ENCODE assay signal across 1 cellular context in the genomic region with DNA sequence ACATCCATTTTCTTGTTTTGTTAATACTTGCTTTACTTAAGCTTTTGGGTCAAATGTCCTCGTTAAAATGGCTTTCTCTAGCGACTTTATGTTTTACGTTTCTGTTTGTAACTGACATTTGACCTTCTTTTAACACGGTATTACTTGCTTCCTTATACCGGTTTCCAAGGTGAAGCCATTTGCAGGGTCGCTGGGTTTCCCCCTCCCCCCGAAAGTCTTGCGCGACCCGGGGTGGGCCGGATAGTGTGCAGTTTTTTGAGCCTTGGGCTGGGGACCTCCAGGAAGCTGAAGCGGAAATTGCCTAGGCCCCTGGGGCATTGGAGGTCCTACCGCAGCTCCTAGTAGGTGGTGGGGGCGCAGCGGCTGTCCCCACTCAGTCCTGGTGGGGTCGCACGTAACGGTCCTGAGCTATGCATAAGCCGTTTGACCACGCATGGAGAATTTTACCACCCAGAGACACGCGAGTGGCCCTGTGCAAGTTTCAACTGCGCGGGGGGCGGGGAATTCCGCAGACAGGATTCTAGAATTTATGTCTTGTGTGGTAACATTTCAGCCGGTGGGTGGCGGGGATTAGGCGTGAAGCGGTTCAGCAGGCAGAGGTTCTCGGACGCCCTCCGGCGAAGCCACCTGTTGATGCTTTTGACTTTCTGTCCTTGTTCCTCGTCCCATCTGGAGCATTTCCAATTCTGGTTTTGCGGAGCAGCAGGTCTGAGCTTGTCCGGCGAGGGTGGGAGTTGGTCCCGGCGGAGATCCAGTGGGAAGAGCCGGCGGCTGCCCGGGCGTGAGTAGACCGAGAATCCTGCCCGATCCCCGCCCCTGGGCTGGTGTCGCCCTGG.
TF ChIP-seq lines count a peak whose summit lies in the region.

No MANE protein-coding gene starts in this region.

TF ChIP-seq in HEK293, 187 proteins besides CTCF, POLR2A, EP300 and RAD21 (continued from another document and continues in another):
- TF ChIP-seq, protein P1, sequence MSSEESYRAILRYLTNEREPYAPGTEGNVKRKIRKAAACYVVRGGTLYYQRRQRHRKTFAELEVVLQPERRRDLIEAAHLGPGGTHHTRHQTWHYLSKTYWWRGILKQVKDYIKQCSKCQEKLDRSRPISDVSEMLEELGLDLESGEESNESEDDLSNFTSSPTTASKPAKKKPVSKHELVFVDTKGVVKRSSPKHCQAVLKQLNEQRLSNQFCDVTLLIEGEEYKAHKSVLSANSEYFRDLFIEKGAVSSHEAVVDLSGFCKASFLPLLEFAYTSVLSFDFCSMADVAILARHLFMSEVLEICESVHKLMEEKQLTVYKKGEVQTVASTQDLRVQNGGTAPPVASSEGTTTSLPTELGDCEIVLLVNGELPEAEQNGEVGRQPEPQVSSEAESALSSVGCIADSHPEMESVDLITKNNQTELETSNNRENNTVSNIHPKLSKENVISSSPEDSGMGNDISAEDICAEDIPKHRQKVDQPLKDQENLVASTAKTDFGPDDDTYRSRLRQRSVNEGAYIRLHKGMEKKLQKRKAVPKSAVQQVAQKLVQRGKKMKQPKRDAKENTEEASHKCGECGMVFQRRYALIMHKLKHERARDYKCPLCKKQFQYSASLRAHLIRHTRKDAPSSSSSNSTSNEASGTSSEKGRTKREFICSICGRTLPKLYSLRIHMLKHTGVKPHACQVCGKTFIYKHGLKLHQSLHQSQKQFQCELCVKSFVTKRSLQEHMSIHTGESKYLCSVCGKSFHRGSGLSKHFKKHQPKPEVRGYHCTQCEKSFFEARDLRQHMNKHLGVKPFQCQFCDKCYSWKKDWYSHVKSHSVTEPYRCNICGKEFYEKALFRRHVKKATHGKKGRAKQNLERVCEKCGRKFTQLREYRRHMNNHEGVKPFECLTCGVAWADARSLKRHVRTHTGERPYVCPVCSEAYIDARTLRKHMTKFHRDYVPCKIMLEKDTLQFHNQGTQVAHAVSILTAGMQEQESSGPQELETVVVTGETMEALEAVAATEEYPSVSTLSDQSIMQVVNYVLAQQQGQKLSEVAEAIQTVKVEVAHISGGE (tag by site-specific recombination; conservative IDR thresholded peaks at IDR 0.05; ENCODE audit: low read depth) = peak; percentile 35
- peak; percentile 52; the same call in 1 of the 2 replicates for TF ChIP-seq FEZF1 (tag by site-specific recombination; IDR thresholded peaks at IDR 0.05)
- TF ChIP-seq, protein P2, sequence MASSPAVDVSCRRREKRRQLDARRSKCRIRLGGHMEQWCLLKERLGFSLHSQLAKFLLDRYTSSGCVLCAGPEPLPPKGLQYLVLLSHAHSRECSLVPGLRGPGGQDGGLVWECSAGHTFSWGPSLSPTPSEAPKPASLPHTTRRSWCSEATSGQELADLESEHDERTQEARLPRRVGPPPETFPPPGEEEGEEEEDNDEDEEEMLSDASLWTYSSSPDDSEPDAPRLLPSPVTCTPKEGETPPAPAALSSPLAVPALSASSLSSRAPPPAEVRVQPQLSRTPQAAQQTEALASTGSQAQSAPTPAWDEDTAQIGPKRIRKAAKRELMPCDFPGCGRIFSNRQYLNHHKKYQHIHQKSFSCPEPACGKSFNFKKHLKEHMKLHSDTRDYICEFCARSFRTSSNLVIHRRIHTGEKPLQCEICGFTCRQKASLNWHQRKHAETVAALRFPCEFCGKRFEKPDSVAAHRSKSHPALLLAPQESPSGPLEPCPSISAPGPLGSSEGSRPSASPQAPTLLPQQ (tag by site-specific recombination; IDR thresholded peaks at IDR 0.05) = peak; percentile 27; the same call in 1 of the 2 replicates
- TF ChIP-seq KLF7 (tag by site-specific recombination; IDR thresholded peaks at IDR 0.05; ENCODE audit: borderline replicate concordance) = 0 out of 2 replicates have a peak, but pooled peaks have one; percentile 26
- TF ChIP-seq, protein P3, sequence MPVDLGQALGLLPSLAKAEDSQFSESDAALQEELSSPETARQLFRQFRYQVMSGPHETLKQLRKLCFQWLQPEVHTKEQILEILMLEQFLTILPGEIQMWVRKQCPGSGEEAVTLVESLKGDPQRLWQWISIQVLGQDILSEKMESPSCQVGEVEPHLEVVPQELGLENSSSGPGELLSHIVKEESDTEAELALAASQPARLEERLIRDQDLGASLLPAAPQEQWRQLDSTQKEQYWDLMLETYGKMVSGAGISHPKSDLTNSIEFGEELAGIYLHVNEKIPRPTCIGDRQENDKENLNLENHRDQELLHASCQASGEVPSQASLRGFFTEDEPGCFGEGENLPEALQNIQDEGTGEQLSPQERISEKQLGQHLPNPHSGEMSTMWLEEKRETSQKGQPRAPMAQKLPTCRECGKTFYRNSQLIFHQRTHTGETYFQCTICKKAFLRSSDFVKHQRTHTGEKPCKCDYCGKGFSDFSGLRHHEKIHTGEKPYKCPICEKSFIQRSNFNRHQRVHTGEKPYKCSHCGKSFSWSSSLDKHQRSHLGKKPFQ (tag by site-specific recombination; IDR thresholded peaks at IDR 0.05) = peak; percentile 59; the same call in 1 of the 2 replicates
- TF ChIP-seq ZBTB20 (tag by site-specific recombination; IDR thresholded peaks at IDR 0.05) = peak; percentile 75
- no peak for TF ChIP-seq ZFP41 (tag by site-specific recombination; IDR thresholded peaks at IDR 0.05; ENCODE audit: borderline replicate concordance)
- peak; percentile 62; the same call in 1 of the 2 replicates for TF ChIP-seq ZNF366 (tag by site-specific recombination; conservative IDR thresholded peaks at IDR 0.05)
- peak; percentile 54; the same call in 1 of the 2 replicates for TF ChIP-seq KLF8 (tag by site-specific recombination; IDR thresholded peaks at IDR 0.05)
- TF ChIP-seq ZSCAN23 (tag by site-specific recombination; IDR thresholded peaks at IDR 0.05) = 0 out of 2 replicates have a peak, but pooled peaks have one; percentile 47
- peak; percentile 62 for TF ChIP-seq ZNF394 (tag by site-specific recombination; IDR thresholded peaks at IDR 0.05; ENCODE audit: borderline replicate concordance)
- TF ChIP-seq ZFP37 (tag by site-specific recombination; IDR thresholded peaks at IDR 0.05) = peak; percentile 65; the same call in 1 of the 2 replicates
- peak; percentile 98 for TF ChIP-seq SCRT1 (tag by site-specific recombination; IDR thresholded peaks at IDR 0.05; ENCODE audit: borderline replicate concordance)
- peak; percentile 46; the same call in 1 of the 2 replicates for TF ChIP-seq ZNF24 (tag by site-specific recombination; IDR thresholded peaks at IDR 0.05)
- TF ChIP-seq GLIS2 (tag by site-specific recombination; IDR thresholded peaks at IDR 0.05) = peak; percentile 98
- peak; percentile 84 for TF ChIP-seq EGR2 (tag by site-specific recombination; IDR thresholded peaks at IDR 0.05; ENCODE audit: low read depth)
- peak; percentile 10; the same call in 1 of the 2 replicates for TF ChIP-seq ZSCAN30 (tag by site-specific recombination; IDR thresholded peaks at IDR 0.05)
- TF ChIP-seq PRDM1 (tag by site-specific recombination; IDR thresholded peaks at IDR 0.05) = peak; percentile 36; the same call in 1 of the 2 replicates
- peak; percentile 16; the same call in 1 of the 2 replicates for TF ChIP-seq MZF1 (tag by site-specific recombination; IDR thresholded peaks at IDR 0.05; ENCODE audit: borderline replicate concordance)
- TF ChIP-seq, protein P4, sequence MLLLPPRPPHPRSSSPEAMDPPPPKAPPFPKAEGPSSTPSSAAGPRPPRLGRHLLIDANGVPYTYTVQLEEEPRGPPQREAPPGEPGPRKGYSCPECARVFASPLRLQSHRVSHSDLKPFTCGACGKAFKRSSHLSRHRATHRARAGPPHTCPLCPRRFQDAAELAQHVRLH (tag by site-specific recombination; IDR thresholded peaks at IDR 0.05) = peak; percentile 25; the same call in 1 of the 2 replicates
- TF ChIP-seq ZNF341 (tag by site-specific recombination; IDR thresholded peaks at IDR 0.05; ENCODE audit: low read depth) = peak; percentile 91
- peak; percentile 74; the same call in 1 of the 2 replicates for TF ChIP-seq ZNF843 (tag by site-specific recombination; IDR thresholded peaks at IDR 0.05)
- TF ChIP-seq ZFP3 (tag by site-specific recombination; IDR thresholded peaks at IDR 0.05; ENCODE audit: low read depth) = no peak
- peak; percentile 73 for TF ChIP-seq OSR2 (tag by site-specific recombination; IDR thresholded peaks at IDR 0.05)
- TF ChIP-seq ZNF624 (tag by site-specific recombination; IDR thresholded peaks at IDR 0.05) = no peak
- TF ChIP-seq IKZF3 (tag by site-specific recombination; IDR thresholded peaks at IDR 0.05) = peak; percentile 84
- peak; percentile 31; the same call in 1 of the 2 replicates for TF ChIP-seq SP3 (tag by site-specific recombination; IDR thresholded peaks at IDR 0.05)
- peak; percentile 78 for TF ChIP-seq SP7 (tag by site-specific recombination; IDR thresholded peaks at IDR 0.05)
- TF ChIP-seq ZNF214 (tag by site-specific recombination; IDR thresholded peaks at IDR 0.05; ENCODE audit: borderline replicate concordance) = no peak
- peak; percentile 96 for TF ChIP-seq ZNF335 (tag by site-specific recombination; conservative IDR thresholded peaks at IDR 0.05)
- peak; percentile 99 for TF ChIP-seq SCRT2 (tag by site-specific recombination; IDR thresholded peaks at IDR 0.05)
- 0 out of 2 replicates have a peak, but pooled peaks have one; percentile 34 for TF ChIP-seq ZBTB48 (tag by site-specific recombination; IDR thresholded peaks at IDR 0.05)
- TF ChIP-seq ZEB2 (tag by site-specific recombination; IDR thresholded peaks at IDR 0.05) = peak; percentile 80
- TF ChIP-seq ZXDB (tag by site-specific recombination; IDR thresholded peaks at IDR 0.05) = peak; percentile 60
- TF ChIP-seq, protein P5, sequence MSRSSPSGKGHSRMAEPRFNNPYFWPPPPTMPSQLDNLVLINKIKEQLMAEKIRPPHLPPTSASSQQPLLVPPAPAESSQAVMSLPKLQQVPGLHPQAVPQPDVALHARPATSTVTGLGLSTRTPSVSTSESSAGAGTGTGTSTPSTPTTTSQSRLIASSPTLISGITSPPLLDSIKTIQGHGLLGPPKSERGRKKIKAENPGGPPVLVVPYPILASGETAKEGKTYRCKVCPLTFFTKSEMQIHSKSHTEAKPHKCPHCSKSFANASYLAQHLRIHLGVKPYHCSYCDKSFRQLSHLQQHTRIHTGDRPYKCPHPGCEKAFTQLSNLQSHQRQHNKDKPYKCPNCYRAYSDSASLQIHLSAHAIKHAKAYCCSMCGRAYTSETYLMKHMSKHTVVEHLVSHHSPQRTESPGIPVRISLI (tag by site-specific recombination; IDR thresholded peaks at IDR 0.05) = no peak
- peak; percentile 73 for TF ChIP-seq ZBTB17 (tag by site-specific recombination; IDR thresholded peaks at IDR 0.05)
- TF ChIP-seq, protein P6, sequence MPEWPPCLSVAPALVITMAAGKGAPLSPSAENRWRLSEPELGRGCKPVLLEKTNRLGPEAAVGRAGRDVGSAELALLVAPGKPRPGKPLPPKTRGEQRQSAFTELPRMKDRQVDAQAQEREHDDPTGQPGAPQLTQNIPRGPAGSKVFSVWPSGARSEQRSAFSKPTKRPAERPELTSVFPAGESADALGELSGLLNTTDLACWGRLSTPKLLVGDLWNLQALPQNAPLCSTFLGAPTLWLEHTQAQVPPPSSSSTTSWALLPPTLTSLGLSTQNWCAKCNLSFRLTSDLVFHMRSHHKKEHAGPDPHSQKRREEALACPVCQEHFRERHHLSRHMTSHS (tag by site-specific recombination; IDR thresholded peaks at IDR 0.05) = no peak
- peak; percentile 64 for TF ChIP-seq ZNF423 (tag by site-specific recombination; IDR thresholded peaks at IDR 0.05)
- peak; percentile 98 for TF ChIP-seq GLIS1 (tag by site-specific recombination; IDR thresholded peaks at IDR 0.05)
- TF ChIP-seq KLF9 (tag by site-specific recombination; IDR thresholded peaks at IDR 0.05; ENCODE audit: low read depth) = peak; percentile 36; the same call in 1 of the 2 replicates
- TF ChIP-seq, protein P7, sequence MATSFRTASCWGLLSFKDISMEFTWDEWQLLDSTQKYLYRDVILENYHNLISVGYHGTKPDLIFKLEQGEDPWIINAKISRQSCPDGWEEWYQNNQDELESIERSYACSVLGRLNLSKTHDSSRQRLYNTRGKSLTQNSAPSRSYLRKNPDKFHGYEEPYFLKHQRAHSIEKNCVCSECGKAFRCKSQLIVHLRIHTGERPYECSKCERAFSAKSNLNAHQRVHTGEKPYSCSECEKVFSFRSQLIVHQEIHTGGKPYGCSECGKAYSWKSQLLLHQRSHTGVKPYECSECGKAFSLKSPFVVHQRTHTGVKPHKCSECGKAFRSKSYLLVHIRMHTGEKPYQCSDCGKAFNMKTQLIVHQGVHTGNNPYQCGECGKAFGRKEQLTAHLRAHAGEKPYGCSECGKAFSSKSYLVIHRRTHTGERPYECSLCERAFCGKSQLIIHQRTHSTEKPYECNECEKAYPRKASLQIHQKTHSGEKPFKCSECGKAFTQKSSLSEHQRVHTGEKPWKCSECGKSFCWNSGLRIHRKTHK (tag by site-specific recombination; IDR thresholded peaks at IDR 0.05) = no peak
- no peak for TF ChIP-seq TCF7L2 (IDR thresholded peaks at IDR 0.05; ENCODE audit: borderline replicate concordance, low read depth, low read length)
- TF ChIP-seq ZNF121 (tag by site-specific recombination; IDR thresholded peaks at IDR 0.05) = peak; percentile 46; the same call in 1 of the 2 replicates
- TF ChIP-seq ZBTB8A (tag by site-specific recombination; IDR thresholded peaks at IDR 0.05) = peak; percentile 93
- TF ChIP-seq ZNF654 (tag by site-specific recombination; IDR thresholded peaks at IDR 0.05; ENCODE audit: low read depth) = 0 out of 2 replicates have a peak, but pooled peaks have one; percentile 3
- peak; percentile 88 for TF ChIP-seq ZIC2 (tag by site-specific recombination; IDR thresholded peaks at IDR 0.05)
- TF ChIP-seq, protein P8, sequence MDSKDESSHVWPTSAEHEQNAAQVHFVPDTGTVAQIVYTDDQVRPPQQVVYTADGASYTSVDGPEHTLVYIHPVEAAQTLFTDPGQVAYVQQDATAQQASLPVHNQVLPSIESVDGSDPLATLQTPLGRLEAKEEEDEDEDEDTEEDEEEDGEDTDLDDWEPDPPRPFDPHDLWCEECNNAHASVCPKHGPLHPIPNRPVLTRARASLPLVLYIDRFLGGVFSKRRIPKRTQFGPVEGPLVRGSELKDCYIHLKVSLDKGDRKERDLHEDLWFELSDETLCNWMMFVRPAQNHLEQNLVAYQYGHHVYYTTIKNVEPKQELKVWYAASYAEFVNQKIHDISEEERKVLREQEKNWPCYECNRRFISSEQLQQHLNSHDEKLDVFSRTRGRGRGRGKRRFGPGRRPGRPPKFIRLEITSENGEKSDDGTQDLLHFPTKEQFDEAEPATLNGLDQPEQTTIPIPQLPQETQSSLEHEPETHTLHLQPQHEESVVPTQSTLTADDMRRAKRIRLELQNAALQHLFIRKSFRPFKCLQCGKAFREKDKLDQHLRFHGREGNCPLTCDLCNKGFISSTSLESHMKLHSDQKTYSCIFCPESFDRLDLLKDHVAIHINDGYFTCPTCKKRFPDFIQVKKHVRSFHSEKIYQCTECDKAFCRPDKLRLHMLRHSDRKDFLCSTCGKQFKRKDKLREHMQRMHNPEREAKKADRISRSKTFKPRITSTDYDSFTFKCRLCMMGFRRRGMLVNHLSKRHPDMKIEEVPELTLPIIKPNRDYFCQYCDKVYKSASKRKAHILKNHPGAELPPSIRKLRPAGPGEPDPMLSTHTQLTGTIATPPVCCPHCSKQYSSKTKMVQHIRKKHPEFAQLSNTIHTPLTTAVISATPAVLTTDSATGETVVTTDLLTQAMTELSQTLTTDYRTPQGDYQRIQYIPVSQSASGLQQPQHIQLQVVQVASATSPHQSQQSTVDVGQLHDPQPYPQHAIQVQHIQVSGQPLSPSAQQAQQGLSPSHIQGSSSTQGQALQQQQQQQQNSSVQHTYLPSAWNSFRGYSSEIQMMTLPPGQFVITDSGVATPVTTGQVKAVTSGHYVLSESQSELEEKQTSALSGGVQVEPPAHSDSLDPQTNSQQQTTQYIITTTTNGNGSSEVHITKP (tag by site-specific recombination; IDR thresholded peaks at IDR 0.05) = peak; percentile 90
- TF ChIP-seq ZNF600 (tag by site-specific recombination; IDR thresholded peaks at IDR 0.05) = peak; percentile 75
